In the genomic region with DNA sequence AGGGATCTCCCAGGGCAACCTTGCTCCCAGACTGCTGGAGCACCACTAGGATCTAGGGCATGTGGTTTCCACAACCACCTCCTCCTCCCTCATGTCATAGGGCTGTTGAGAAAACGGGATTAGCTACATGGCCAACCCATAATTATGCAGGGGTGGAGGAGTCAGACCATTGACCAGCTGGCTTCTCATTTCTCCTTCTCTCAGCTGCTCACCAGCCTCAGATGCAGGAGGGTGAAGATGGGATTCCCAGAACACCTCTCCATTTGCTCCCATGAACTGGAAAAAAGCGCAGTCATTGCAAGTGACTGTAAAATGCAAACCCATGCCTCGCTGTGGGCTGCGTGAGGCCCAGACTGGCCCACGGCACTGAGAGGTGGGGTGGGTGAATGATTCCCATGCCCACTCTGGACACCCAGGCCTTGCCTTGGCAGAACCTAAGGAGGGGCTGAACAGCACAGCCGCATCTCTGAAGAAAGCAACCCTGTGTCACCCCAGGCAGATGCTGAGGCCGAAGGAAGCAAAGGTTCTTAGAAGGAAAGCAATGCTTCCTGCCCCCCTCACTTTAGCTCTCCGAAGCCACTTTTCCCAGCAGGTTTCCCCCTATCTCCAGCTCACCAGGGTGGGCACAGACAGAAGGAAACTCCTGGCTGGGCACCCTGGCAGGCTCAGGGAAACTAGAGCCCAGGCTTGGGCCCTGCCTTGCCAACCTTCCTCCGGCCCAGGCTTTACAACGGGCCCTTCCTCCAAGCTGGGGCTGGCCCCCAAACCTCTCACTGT, we compare ENCODE assay signal across 9 cellular contexts.
DNase-seq lines count a peak whose midpoint lies in the region; ATAC-seq and TF ChIP-seq lines count a peak whose summit lies in the region.
"Had no signal": no experiment of that assay in that cellular context is flagged by ENCODE, and none has a peak within 500 bp of the region (broad histone marks: within the 10 kb centered on the region; RNA-seq: fewer than 3 reads in every experiment).

No MANE protein-coding gene starts in this region.

- no peak for TF ChIP-seq POLR2A in uterus (IDR thresholded peaks at IDR 0.05)

- no peaks in the 10 kb centered on the region for H3K27me3 Mint-ChIP-seq in activated CD8-positive, alpha-beta memory T cell treated with anti-CD3 and anti-CD28 coated beads, Interleukin-2, amount 10 ng/mL, durations not matched to agents 7 days and 5 days
- no peaks in the 10 kb centered on the region for H3K27me3 Mint-ChIP-seq in chondrocyte (ENCODE audit: low read depth)
- peaks cover 3% of the 10 kb centered on the region for H3K27me3 Mint-ChIP-seq in activated T-helper 17 cell treated with anti-CD3 and anti-CD28 coated beads, Interleukin-2, amount 50 U/mL, for 72 hours

- TF ChIP-seq CTCF in chondrocyte (IDR thresholded peaks at IDR 0.05) = no peak
- no peak for TF ChIP-seq CTCF in uterus (IDR thresholded peaks at IDR 0.05)

- H3K27me3 ChIP-seq in muscle layer of duodenum (ENCODE audit: low read depth, low read length) = no peaks in the 10 kb centered on the region
- no peaks in the 10 kb centered on the region for H3K27me3 ChIP-seq in uterus

- H3K4me1 ChIP-seq in muscle layer of duodenum (ENCODE audit: control insufficient read depth in 1 of 2, insufficient read depth in 2 of 2, low read length in 2 of 2) = peaks cover 3 to 27% of the 10 kb centered on the region in 2 donors
- H3K4me1 ChIP-seq in uterus = peaks cover 0 to 6% of the 10 kb centered on the region in 2 donors

- H3K4me3 Mint-ChIP-seq in activated CD8-positive, alpha-beta memory T cell treated with anti-CD3 and anti-CD28 coated beads, Interleukin-2, amount 10 ng/mL, durations not matched to agents 7 days and 5 days = no peak overlapping the region
- peak overlapping the region; percentile 47 for H3K4me3 Mint-ChIP-seq in chondrocyte (ENCODE audit: unreplicated experiment)
- no peak overlapping the region for H3K4me3 Mint-ChIP-seq in activated T-helper 17 cell treated with anti-CD3 and anti-CD28 coated beads, Interleukin-2, amount 50 U/mL, for 72 hours
- H3K4me3 Mint-ChIP-seq: activated B cell treated with CpG ODN at 0.5 μM for 24 hours had no signal

- H3K4me3 ChIP-seq in muscle layer of duodenum (ENCODE audit: low read depth in 1 of 2, low read length in 2 of 2) = no peak overlapping the region
- no peak overlapping the region for H3K4me3 ChIP-seq in uterus

- no peak overlapping the region for H3K27ac Mint-ChIP-seq in activated CD8-positive, alpha-beta memory T cell treated with anti-CD3 and anti-CD28 coated beads, Interleukin-2, amount 10 ng/mL, durations not matched to agents 7 days and 5 days
- H3K27ac Mint-ChIP-seq in chondrocyte (ENCODE audit: unreplicated experiment) = peak overlapping the region; percentile 89
- H3K27ac Mint-ChIP-seq in activated T-helper 17 cell treated with anti-CD3 and anti-CD28 coated beads, Interleukin-2, amount 50 U/mL, for 72 hours = no peak overlapping the region
- H3K27ac Mint-ChIP-seq: activated B cell treated with CpG ODN at 0.5 μM for 24 hours had no signal

- ATAC-seq in activated CD8-positive, alpha-beta memory T cell treated with anti-CD3 and anti-CD28 coated beads, Interleukin-2, amount 10 ng/mL, durations not matched to agents 7 days and 5 days = no peak
- ATAC-seq in activated T-helper 17 cell treated with anti-CD3 and anti-CD28 coated beads, Interleukin-2, amount 50 U/mL, for 72 hours (replicated peaks) = no peak
- ATAC-seq in GM18873 (IDR thresholded peaks at IDR 0.05; ENCODE audit: low FRiP score, unreplicated experiment) = no peak

- H3K27ac ChIP-seq in muscle layer of duodenum (ENCODE audit: low read length) (peak overlapping the region; percentile 0), uterus (peak overlapping the region; percentile 76 to 78)

- CTCF ChIA-PET in activated CD8-positive, alpha-beta memory T cell treated with anti-CD3 and anti-CD28 coated beads, Interleukin-2, amount 10 ng/mL, durations not matched to agents 7 days and 5 days (lab: Charles Lee) = interaction anchor here (1.3 kb wide), 1 partner anchor 10 kb away, joined by 3 read pairs; no protein-coding TSS in a partner anchor

- H3K36me3 Mint-ChIP-seq in activated CD8-positive, alpha-beta memory T cell treated with anti-CD3 and anti-CD28 coated beads, Interleukin-2, amount 10 ng/mL, durations not matched to agents 7 days and 5 days = no peaks in the 10 kb centered on the region
- H3K36me3 Mint-ChIP-seq in chondrocyte (ENCODE audit: low read depth) = peaks cover 3% of the 10 kb centered on the region
- H3K36me3 Mint-ChIP-seq in activated T-helper 17 cell treated with anti-CD3 and anti-CD28 coated beads, Interleukin-2, amount 50 U/mL, for 72 hours (ENCODE audit: low read depth) = no peaks in the 10 kb centered on the region

- H3K9me3 Mint-ChIP-seq in activated CD8-positive, alpha-beta memory T cell treated with anti-CD3 and anti-CD28 coated beads, Interleukin-2, amount 10 ng/mL, durations not matched to agents 7 days and 5 days (ENCODE audit: low read depth) = peaks cover 3% of the 10 kb centered on the region
- peaks cover 6% of the 10 kb centered on the region for H3K9me3 Mint-ChIP-seq in chondrocyte (ENCODE audit: low read depth)
- H3K9me3 Mint-ChIP-seq in activated T-helper 17 cell treated with anti-CD3 and anti-CD28 coated beads, Interleukin-2, amount 50 U/mL, for 72 hours = no peaks in the 10 kb centered on the region
- H3K9me3 Mint-ChIP-seq: activated B cell treated with CpG ODN at 0.5 μM for 24 hours had no signal

- peaks cover 2% of the 10 kb centered on the region for H3K4me1 Mint-ChIP-seq in activated CD8-positive, alpha-beta memory T cell treated with anti-CD3 and anti-CD28 coated beads, Interleukin-2, amount 10 ng/mL, durations not matched to agents 7 days and 5 days
- peaks cover 77% of the 10 kb centered on the region for H3K4me1 Mint-ChIP-seq in chondrocyte (ENCODE audit: low read depth)
- peaks cover 14% of the 10 kb centered on the region for H3K4me1 Mint-ChIP-seq in activated T-helper 17 cell treated with anti-CD3 and anti-CD28 coated beads, Interleukin-2, amount 50 U/mL, for 72 hours

- H3K9me3 ChIP-seq in muscle layer of duodenum (ENCODE audit: control insufficient read depth in 1 of 2, low read length in 2 of 2) (no peaks in the 10 kb centered on the region), uterus (no peaks in the 10 kb centered on the region)

- H3K36me3 ChIP-seq in muscle layer of duodenum (ENCODE audit: control insufficient read depth in 1 of 2, insufficient read depth in 2 of 2, low read length in 2 of 2) = no peaks in the 10 kb centered on the region
- no peaks in the 10 kb centered on the region for H3K36me3 ChIP-seq in uterus

- intact Hi-C loops in uterus (cut with DNase I; ENCODE audit: low total_unique reads) = no loop called here

- DNase-seq in activated CD8-positive, alpha-beta memory T cell treated with anti-CD3 and anti-CD28 coated beads for 24 hours = peak; percentile 30
- DNase-seq in activated CD8-positive, alpha-beta memory T cell treated with anti-CD3 and anti-CD28 coated beads, Interleukin-2, amount 10 ng/mL, durations not matched to agents 7 days and 5 days = no peak
- DNase-seq in chondrocyte (ENCODE audit: low spot score) = no peak
- no peak for DNase-seq in uterus
- no peak for DNase-seq in NCI-H2029 treated with DMSO at 0.1 percent for 48 hours (lab: John Stamatoyannopoulos, UW)
- DNase-seq: activated B cell treated with CpG ODN at 0.5 μM for 24 hours had no signal
